Comparison of ENCODE assay signal across 1 cellular context in the genomic region with DNA sequence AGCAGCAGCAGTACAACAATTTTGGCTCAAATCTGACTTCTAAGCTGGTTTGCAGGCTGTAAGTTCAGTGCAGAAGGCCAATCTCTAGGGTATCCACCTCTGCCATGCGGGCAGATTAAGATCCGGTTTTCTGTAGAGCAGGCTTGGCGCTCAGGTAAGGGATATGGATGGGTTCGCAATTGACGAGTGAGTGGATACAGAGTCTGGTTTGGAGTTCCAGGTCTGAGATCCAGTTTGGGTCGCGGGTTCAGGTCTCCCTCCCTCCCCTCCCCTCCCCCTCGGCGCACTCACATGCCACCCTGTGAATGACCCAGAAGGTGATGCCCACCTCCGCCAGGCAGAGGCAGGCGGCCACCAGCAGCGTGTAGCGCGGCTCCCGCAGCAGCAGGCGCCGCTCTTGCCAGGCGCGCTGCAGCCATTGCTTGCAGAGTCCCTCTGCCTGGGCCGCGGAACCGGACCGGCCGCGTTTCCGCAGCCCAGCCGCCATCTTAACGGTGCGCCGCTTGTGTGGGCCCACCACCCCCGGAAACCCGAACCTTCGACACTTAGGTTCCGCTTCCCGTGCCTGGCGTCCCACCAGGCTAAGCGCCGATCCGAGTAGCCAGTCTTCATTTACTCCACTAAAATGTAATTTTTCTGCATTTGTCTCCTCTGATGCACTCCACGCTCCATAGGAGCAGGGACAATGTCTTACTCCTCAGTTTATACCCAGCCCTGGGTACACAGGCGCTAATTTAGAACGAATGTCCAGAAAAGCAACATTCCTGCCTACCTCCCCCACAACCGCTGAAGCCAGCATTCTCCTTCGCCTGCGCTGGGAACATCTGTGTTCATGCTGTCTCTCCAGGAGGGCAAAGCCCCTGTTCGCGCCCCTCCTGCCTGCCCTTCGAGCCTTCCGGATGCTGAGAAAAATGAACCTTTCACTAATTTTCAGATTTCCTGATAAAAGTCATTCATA.
TF ChIP-seq lines count a peak whose summit lies in the region.

TSS of gene ALG3 (minus strand) at position 509 of the 958 bp plus-strand sequence. CDS start at position 487, 22 bp downstream.

TF ChIP-seq in SK-N-SH, 30 proteins besides CTCF, POLR2A, EP300 and RAD21 (continued from another document):
- TF ChIP-seq TAF1 (IDR thresholded peaks at IDR 0.05; ENCODE audit: borderline replicate concordance, low read depth, low read length) (peak; percentile 100), EZH2phosphoT487 (IDR thresholded peaks at IDR 0.05; ENCODE audit: borderline replicate concordance, low read depth) (no peak), CHD2 (IDR thresholded peaks at IDR 0.05; ENCODE audit: low read length, partially characterized antibody) (peak; percentile 73), FOSL2 (IDR thresholded peaks at IDR 0.05; ENCODE audit: borderline replicate concordance, low read depth) (no peak), FOXJ3 (CRISPR knock-in tag; IDR thresholded peaks at IDR 0.05) (no peak), REST (IDR thresholded peaks at IDR 0.05; ENCODE audit: low read depth, low read length) (peak; percentile 62), TCF12 (IDR thresholded peaks at IDR 0.05) (peak; percentile 36; the same call in 1 of the 2 replicates), RCOR1 (IDR thresholded peaks at IDR 0.05; ENCODE audit: low read length) (no peak), MEF2A (IDR thresholded peaks at IDR 0.05; ENCODE audit: borderline replicate concordance, low read depth) (no peak), YY1 (IDR thresholded peaks at IDR 0.05; ENCODE audit: low read depth) (peak; percentile 96), JUND (IDR thresholded peaks at IDR 0.05) (no peak), NFIC (IDR thresholded peaks at IDR 0.05; ENCODE audit: borderline replicate concordance) (no peak), ELF1 (IDR thresholded peaks at IDR 0.05) (peak; percentile 69; the same call in 1 of the 2 replicates), GABPA (IDR thresholded peaks at IDR 0.05; ENCODE audit: low read depth) (peak; percentile 85), RXRA (IDR thresholded peaks at IDR 0.05; ENCODE audit: borderline replicate concordance, low read depth) (no peak), ZBTB33 (IDR thresholded peaks at IDR 0.05; ENCODE audit: borderline replicate concordance, low read depth) (peak; percentile 15; the same call in 1 of the 2 replicates), RFX5 (IDR thresholded peaks at IDR 0.05; ENCODE audit: low read length) (no peak), SMC3 (IDR thresholded peaks at IDR 0.05; ENCODE audit: low read depth, low read length) (no peak), MAX (IDR thresholded peaks at IDR 0.05; ENCODE audit: low read depth) (peak; percentile 91), SIN3A (IDR thresholded peaks at IDR 0.05; ENCODE audit: borderline replicate concordance, low read depth, low read length) (peak; percentile 74; the same call in 1 of the 2 replicates), POLR2AphosphoS5 (IDR thresholded peaks at IDR 0.05; ENCODE audit: low read depth, low read length) (peak; percentile 86), FOXM1 (IDR thresholded peaks at IDR 0.05; ENCODE audit: low read depth) (no peak)
- TF ChIP-seq, protein P1, sequence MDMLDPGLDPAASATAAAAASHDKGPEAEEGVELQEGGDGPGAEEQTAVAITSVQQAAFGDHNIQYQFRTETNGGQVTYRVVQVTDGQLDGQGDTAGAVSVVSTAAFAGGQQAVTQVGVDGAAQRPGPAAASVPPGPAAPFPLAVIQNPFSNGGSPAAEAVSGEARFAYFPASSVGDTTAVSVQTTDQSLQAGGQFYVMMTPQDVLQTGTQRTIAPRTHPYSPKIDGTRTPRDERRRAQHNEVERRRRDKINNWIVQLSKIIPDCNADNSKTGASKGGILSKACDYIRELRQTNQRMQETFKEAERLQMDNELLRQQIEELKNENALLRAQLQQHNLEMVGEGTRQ (IDR thresholded peaks at IDR 0.05; ENCODE audit: borderline replicate concordance, low read depth, low read length): no peak
- TF ChIP-seq, protein P2, sequence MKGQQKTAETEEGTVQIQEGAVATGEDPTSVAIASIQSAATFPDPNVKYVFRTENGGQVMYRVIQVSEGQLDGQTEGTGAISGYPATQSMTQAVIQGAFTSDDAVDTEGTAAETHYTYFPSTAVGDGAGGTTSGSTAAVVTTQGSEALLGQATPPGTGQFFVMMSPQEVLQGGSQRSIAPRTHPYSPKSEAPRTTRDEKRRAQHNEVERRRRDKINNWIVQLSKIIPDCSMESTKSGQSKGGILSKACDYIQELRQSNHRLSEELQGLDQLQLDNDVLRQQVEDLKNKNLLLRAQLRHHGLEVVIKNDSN (IDR thresholded peaks at IDR 0.05; ENCODE audit: borderline replicate concordance, low read depth): no peak
